ENCODE assay signal across 1 cellular context in genomic region chr4:40388248-40388647, GRCh38.
TF ChIP-seq lines count a peak whose summit lies in the region.

No MANE protein-coding gene starts in this region.

TF ChIP-seq in H1, 55 proteins besides CTCF, POLR2A, EP300 and RAD21:
- TF ChIP-seq, protein P1, sequence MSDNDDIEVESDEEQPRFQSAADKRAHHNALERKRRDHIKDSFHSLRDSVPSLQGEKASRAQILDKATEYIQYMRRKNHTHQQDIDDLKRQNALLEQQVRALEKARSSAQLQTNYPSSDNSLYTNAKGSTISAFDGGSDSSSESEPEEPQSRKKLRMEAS (IDR thresholded peaks at IDR 0.05) = peak; percentile 69
- TF ChIP-seq NANOG (IDR thresholded peaks at IDR 0.05; ENCODE audit: insufficient read depth, low read depth, low read length, poor library complexity, severe bottlenecking) = no peak
